ENCODE assay signal across 8 cellular contexts in genomic region chr14:95533822-95534221, GRCh38. TPM values are rescaled to one million over a fixed set of nuclear protein-coding genes. Genes with fewer than 3 reads are reported as not detected.
A peak's percentile ranks its signal among the peaks of the same experiment; 100 is the strongest.
DNase-seq lines count a peak whose midpoint lies in the region; ATAC-seq and TF ChIP-seq lines count a peak whose summit lies in the region.

No MANE protein-coding gene starts in this region.

- H3K4me1 Mint-ChIP-seq in activated naive CD8-positive, alpha-beta T cell (ENCODE audit: low read depth), result peaks cover 68% of the 10 kb centered on the region
- H3K4me1 Mint-ChIP-seq in type B pancreatic cell (ENCODE audit: unreplicated experiment), result peaks cover 49% of the 10 kb centered on the region

- H3K4me3 Mint-ChIP-seq in activated naive CD8-positive, alpha-beta T cell, result peak overlapping the region; percentile 96
- H3K4me3 Mint-ChIP-seq in type B pancreatic cell, result peak overlapping the region; percentile 99

- no peaks in the 10 kb centered on the region for H3K27me3 ChIP-seq in left lung

- peak overlapping the region; percentile 95 for H3K27ac Mint-ChIP-seq in activated naive CD8-positive, alpha-beta T cell
- peak overlapping the region; percentile 99 for H3K27ac Mint-ChIP-seq in type B pancreatic cell

- H3K4me3 ChIP-seq in left lung, result peak overlapping the region; percentile 91 to 95

- peak overlapping the region; percentile 77 to 95 for H3K27ac ChIP-seq in left lung

- H3K36me3 Mint-ChIP-seq in activated naive CD8-positive, alpha-beta T cell, result peaks cover 6% of the 10 kb centered on the region
- H3K36me3 Mint-ChIP-seq in type B pancreatic cell, result peaks cover 8% of the 10 kb centered on the region

- no peaks in the 10 kb centered on the region for H3K36me3 ChIP-seq in left lung

- DNase-seq in activated T-cell treated with anti-CD3 and anti-CD28 coated beads, Interleukin-2, amount 50 U/mL, for 1 hour, result peak; percentile 34
- no peak for DNase-seq in activated T-cell treated with anti-CD3 and anti-CD28 coated beads for 4 hours
- DNase-seq in left lung, result no peak
- no peak for DNase-seq in type B pancreatic cell (ENCODE audit: extremely low spot score, unreplicated experiment)
- DNase-seq in NCI-H526 treated with DMSO at 0.1 percent for 48 hours (lab: John Stamatoyannopoulos, UW), result no peak

- H3K9me3 ChIP-seq in left lung, result no peaks in the 10 kb centered on the region

- no peaks in the 10 kb centered on the region for H3K9me3 Mint-ChIP-seq in activated naive CD8-positive, alpha-beta T cell (ENCODE audit: low read depth)
- H3K9me3 Mint-ChIP-seq in type B pancreatic cell, result no peaks in the 10 kb centered on the region

- no peak for TF ChIP-seq CTCF in left lung (IDR thresholded peaks at IDR 0.05)
- TF ChIP-seq CTCF in type B pancreatic cell (conservative IDR thresholded peaks at IDR 0.05), result no peak

- H3K27me3 Mint-ChIP-seq in activated naive CD8-positive, alpha-beta T cell, result no peaks in the 10 kb centered on the region
- no peaks in the 10 kb centered on the region for H3K27me3 Mint-ChIP-seq in type B pancreatic cell

- ATAC-seq in left lung, result no peak
- no peak for ATAC-seq in GM21723 (IDR thresholded peaks at IDR 0.05; ENCODE audit: unreplicated experiment)
- ATAC-seq in GM21515 (IDR thresholded peaks at IDR 0.05; ENCODE audit: unreplicated experiment), result no peak

- intact Hi-C loops in left lung (cut with DNase I), result no loop called here

- H3K4me1 ChIP-seq in left lung, result peaks cover 21 to 73% of the 10 kb centered on the region in 2 donors

RNA-seq across cellular contexts. Expression of gene GLRX5, which starts 1.0 kb away (rescaled TPM):
- total RNA-seq in left lung, result 10 to 100 TPM; 29.4 to 29.5 TPM
- 48.8 and 59.4 TPM in 2 replicates for total RNA-seq in type B pancreatic cell (ENCODE audit: low replicate concordance)

RNA-seq across cellular contexts. Expression of gene SYNE3, which starts 17.4 kb away (rescaled TPM):
- total RNA-seq in left lung, result 10 to 100 TPM; 11.1 to 25.4 TPM
- 0.65 and 2.9 TPM in 2 replicates for total RNA-seq in type B pancreatic cell (ENCODE audit: low replicate concordance)
